Comparison of ENCODE assay signal across 1 cellular context in genomic region chr17:17836250-17836817, GRCh38.
TF ChIP-seq lines count a peak whose summit lies in the region.

No MANE protein-coding gene starts in this region.

TF ChIP-seq in HepG2, 621 proteins besides CTCF, POLR2A, EP300 and RAD21 (continued from another document and continues in another):
- no peak for TF ChIP-seq TGIF2 (CRISPR knock-in tag; IDR thresholded peaks at IDR 0.05)
- TF ChIP-seq SMC3 (IDR thresholded peaks at IDR 0.05; ENCODE audit: low read length) = no peak
- no peak for TF ChIP-seq PHB2 (IDR thresholded peaks at IDR 0.05; ENCODE audit: partially characterized antibody)
- TF ChIP-seq TOPORS (CRISPR knock-in tag; IDR thresholded peaks at IDR 0.05) = no peak
- peak; percentile 98 for TF ChIP-seq YEATS4 (CRISPR knock-in tag; IDR thresholded peaks at IDR 0.05; ENCODE audit: borderline replicate concordance)
- TF ChIP-seq MED1 (CRISPR knock-in tag; IDR thresholded peaks at IDR 0.05) = peak; percentile 93
- TF ChIP-seq RARA (CRISPR knock-in tag; IDR thresholded peaks at IDR 0.05) = peak; percentile 99
- peak; percentile 88; the same call in 1 of the 2 replicates for TF ChIP-seq DMAP1 (CRISPR knock-in tag; IDR thresholded peaks at IDR 0.05)
- TF ChIP-seq ZNF83 (CRISPR knock-in tag; IDR thresholded peaks at IDR 0.05; ENCODE audit: borderline replicate concordance) = 0 out of 2 replicates have a peak, but pooled peaks have one; percentile 17
- no peak for TF ChIP-seq NFE2L2 (IDR thresholded peaks at IDR 0.05; ENCODE audit: low read length)
- peak; percentile 77; the same call in 1 of the 2 replicates for TF ChIP-seq ZFP91 (CRISPR knock-in tag; IDR thresholded peaks at IDR 0.05; ENCODE audit: borderline replicate concordance)
- peak; percentile 81 for TF ChIP-seq ZFY (CRISPR knock-in tag; IDR thresholded peaks at IDR 0.05)
- TF ChIP-seq ZNF530 (CRISPR knock-in tag; IDR thresholded peaks at IDR 0.05; ENCODE audit: low read depth) = no peak; the same call in 1 of the 2 replicates
- peak; percentile 94 for TF ChIP-seq ZNF749 (CRISPR knock-in tag; IDR thresholded peaks at IDR 0.05; ENCODE audit: borderline replicate concordance)
- TF ChIP-seq ZNF256 (CRISPR knock-in tag; conservative IDR thresholded peaks at IDR 0.05) = 0 out of 2 replicates have a peak, but pooled peaks have one; percentile 18
- TF ChIP-seq ZNF343 (CRISPR knock-in tag; IDR thresholded peaks at IDR 0.05) = peak; percentile 91; the same call in 1 of the 2 replicates
- TF ChIP-seq ZNF691 (CRISPR knock-in tag; IDR thresholded peaks at IDR 0.05; ENCODE audit: borderline replicate concordance, low read depth) = no peak
- peak; percentile 84; the same call in 1 of the 2 replicates for TF ChIP-seq NKX3-1 (CRISPR knock-in tag; IDR thresholded peaks at IDR 0.05)
- no peak for TF ChIP-seq ZFP1 (CRISPR knock-in tag; IDR thresholded peaks at IDR 0.05)
- no peak; the same call in 1 of the 2 replicates for TF ChIP-seq ZBTB49 (CRISPR knock-in tag; IDR thresholded peaks at IDR 0.05; ENCODE audit: borderline replicate concordance)
- TF ChIP-seq ZNF800 (CRISPR knock-in tag; IDR thresholded peaks at IDR 0.05) = peak; percentile 86
- peak; percentile 62 for TF ChIP-seq HNRNPLL (IDR thresholded peaks at IDR 0.05; ENCODE audit: low read depth, low read length, poor library complexity, severe bottlenecking)
- no peak for TF ChIP-seq PTBP1 (IDR thresholded peaks at IDR 0.05; ENCODE audit: low read depth, low read length, poor library complexity, severe bottlenecking)
- 0 out of 2 replicates have a peak, but pooled peaks have one; percentile 55 for TF ChIP-seq FOXO1 (CRISPR knock-in tag; IDR thresholded peaks at IDR 0.05)
- TF ChIP-seq ZBTB26 (CRISPR knock-in tag; IDR thresholded peaks at IDR 0.05; ENCODE audit: borderline replicate concordance) = no peak
- TF ChIP-seq HDAC1 (CRISPR knock-in tag; IDR thresholded peaks at IDR 0.05) = peak; percentile 76
- TF ChIP-seq ZNF543 (CRISPR knock-in tag; IDR thresholded peaks at IDR 0.05) = peak; percentile 84
- no peak for TF ChIP-seq ZBTB34 (CRISPR knock-in tag; IDR thresholded peaks at IDR 0.05)
- peak; percentile 70 for TF ChIP-seq ZNF329 (CRISPR knock-in tag; IDR thresholded peaks at IDR 0.05; ENCODE audit: low read depth)
- no peak for TF ChIP-seq ZNF629 (CRISPR knock-in tag; conservative IDR thresholded peaks at IDR 0.05)
- TF ChIP-seq ZNF354B (CRISPR knock-in tag; IDR thresholded peaks at IDR 0.05) = no peak
- TF ChIP-seq HIVEP1 (CRISPR knock-in tag; IDR thresholded peaks at IDR 0.05) = peak; percentile 96
- TF ChIP-seq KDM5B (CRISPR knock-in tag; IDR thresholded peaks at IDR 0.05; ENCODE audit: borderline replicate concordance) = peak; percentile 90
- TF ChIP-seq E2F2 (CRISPR knock-in tag; IDR thresholded peaks at IDR 0.05; ENCODE audit: borderline replicate concordance) = no peak; the same call in 1 of the 2 replicates
- peak; percentile 97 for TF ChIP-seq AGO2 (optimal IDR thresholded peaks at IDR 0.05; ENCODE audit: low read depth, low read length)
- TF ChIP-seq KMT2B (CRISPR knock-in tag; IDR thresholded peaks at IDR 0.05) = peak; percentile 50; the same call in 1 of the 2 replicates
- TF ChIP-seq ASH2L (IDR thresholded peaks at IDR 0.05; ENCODE audit: insufficient read length, low read depth, low read length) = peak; percentile 65
- peak; percentile 85 for TF ChIP-seq ZNF574 (CRISPR knock-in tag; IDR thresholded peaks at IDR 0.05)
- TF ChIP-seq FOXP1 (IDR thresholded peaks at IDR 0.05) = no peak
- TF ChIP-seq FOXP1 (CRISPR knock-in tag; IDR thresholded peaks at IDR 0.05) = 0 out of 2 replicates have a peak, but pooled peaks have one; percentile 16
- peak; percentile 96 for TF ChIP-seq ZNF446 (CRISPR knock-in tag; IDR thresholded peaks at IDR 0.05)
- no peak; the same call in 1 of the 2 replicates for TF ChIP-seq PLSCR1 (CRISPR knock-in tag; IDR thresholded peaks at IDR 0.05; ENCODE audit: borderline replicate concordance)
- TF ChIP-seq THYN1 (CRISPR knock-in tag; IDR thresholded peaks at IDR 0.05; ENCODE audit: borderline replicate concordance, low read depth) = no peak
- peak; percentile 93 for TF ChIP-seq NFKBIZ (CRISPR knock-in tag; IDR thresholded peaks at IDR 0.05)
- peak; percentile 81; the same call in 1 of the 2 replicates for TF ChIP-seq HOXD1 (CRISPR knock-in tag; IDR thresholded peaks at IDR 0.05)
- peak; percentile 74 for TF ChIP-seq ISL2 (CRISPR knock-in tag; IDR thresholded peaks at IDR 0.05)
- peak; percentile 61; the same call in 1 of the 2 replicates for TF ChIP-seq MLXIP (CRISPR knock-in tag; IDR thresholded peaks at IDR 0.05; ENCODE audit: borderline replicate concordance)
- peak; percentile 79 for TF ChIP-seq ARNTL (CRISPR knock-in tag; IDR thresholded peaks at IDR 0.05)
